In genomic region chr12:125064492-125064891, GRCh38 we compare ENCODE assay signal across 7 cellular contexts.
DNase-seq lines count a peak whose midpoint lies in the region; ATAC-seq and TF ChIP-seq lines count a peak whose summit lies in the region.

No MANE protein-coding gene starts in this region.

- DNase-seq in HEK293T (ENCODE audit: extremely low spot score) (no peak), NCI-H748 (lab: John Stamatoyannopoulos, UW; ENCODE audit: unreplicated experiment) (no peak), NCI-H2081 (lab: John Stamatoyannopoulos, UW) (no peak)

- CTCF ChIA-PET in HEK293T (lab: Yijun Ruan, JAX) = interaction anchor here (0.6 kb wide), 1 partner anchor 178 kb away, joined by 4 read pairs; no protein-coding TSS in a partner anchor

- H3K4me3 Mint-ChIP-seq in stimulated activated memory B cell treated with anti-CD40 and anti-IgM and Interleukin-4, amounts not matched to agents 10 μg/mL and 1 μg/mL and 100 μg/mL, for 72 hours = peak overlapping the region; percentile 72

- no peak for TF ChIP-seq CTCF in VCaP (conservative IDR thresholded peaks at IDR 0.05)

- peaks cover 3% of the 10 kb centered on the region for H3K9me3 Mint-ChIP-seq in stimulated activated memory B cell treated with anti-CD40 and anti-IgM and Interleukin-4, amounts not matched to agents 10 μg/mL and 1 μg/mL and 100 μg/mL, for 72 hours

- ATAC-seq in stimulated activated memory B cell treated with anti-CD40 and anti-IgM and Interleukin-4, amounts not matched to agents 10 μg/mL and 1 μg/mL and 100 μg/mL, for 72 hours = no peak
- no peak for ATAC-seq in GM19328 (IDR thresholded peaks at IDR 0.05; ENCODE audit: unreplicated experiment)

- POLR2A ChIA-PET in HEK293T (lab: Yijun Ruan, JAX) = interaction anchor here (1.7 kb wide), 1 partner anchor 14 kb away, joined by 18 read pairs; no protein-coding TSS in a partner anchor

- H3K27ac Mint-ChIP-seq in stimulated activated memory B cell treated with anti-CD40 and anti-IgM and Interleukin-4, amounts not matched to agents 10 μg/mL and 1 μg/mL and 100 μg/mL, for 72 hours = no peak overlapping the region

- H3K4me1 Mint-ChIP-seq in stimulated activated memory B cell treated with anti-CD40 and anti-IgM and Interleukin-4, amounts not matched to agents 10 μg/mL and 1 μg/mL and 100 μg/mL, for 72 hours = peaks cover 22% of the 10 kb centered on the region

- H3K4me3 ChIP-seq in iPS-11a (ENCODE audit: low read depth, low read length) = peak overlapping the region; percentile 66

- H3K36me3 Mint-ChIP-seq in stimulated activated memory B cell treated with anti-CD40 and anti-IgM and Interleukin-4, amounts not matched to agents 10 μg/mL and 1 μg/mL and 100 μg/mL, for 72 hours = no peaks in the 10 kb centered on the region

- peak overlapping the region; percentile 80 for H3K27ac ChIP-seq in VCaP

- H3K27me3 Mint-ChIP-seq in stimulated activated memory B cell treated with anti-CD40 and anti-IgM and Interleukin-4, amounts not matched to agents 10 μg/mL and 1 μg/mL and 100 μg/mL, for 72 hours = no peaks in the 10 kb centered on the region

TF ChIP-seq in HEK293T, 16 proteins besides CTCF, POLR2A, EP300 and RAD21:
- TF ChIP-seq ZNF384 (IDR thresholded peaks at IDR 0.05) (0 out of 2 replicates have a peak, but pooled peaks have one; percentile 13), ELF4 (IDR thresholded peaks at IDR 0.05) (no peak)
